ENCODE assay signal across 8 cellular contexts in the genomic region with DNA sequence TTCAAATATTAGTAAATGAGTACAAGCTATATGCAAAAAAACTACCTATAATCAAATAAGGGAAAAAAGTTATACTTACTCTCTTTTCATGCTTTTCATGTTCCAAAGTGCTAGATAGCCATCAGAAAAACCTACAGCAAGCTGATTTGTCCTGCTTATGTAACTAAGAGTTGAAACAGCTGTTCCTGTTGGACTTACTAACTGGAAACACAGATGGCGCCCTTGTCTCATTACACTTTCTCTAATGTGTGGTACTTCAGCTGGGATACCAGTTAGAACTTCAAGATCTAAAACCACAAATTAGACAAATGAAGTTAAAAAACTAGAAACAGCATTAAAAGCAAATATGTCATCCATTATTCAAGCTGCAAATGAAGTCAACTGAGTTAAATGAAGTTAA. TPM values are rescaled to one million over a fixed set of nuclear protein-coding genes. Genes with fewer than 3 reads are reported as not detected.
DNase-seq lines count a peak whose midpoint lies in the region; ATAC-seq, FAIRE-seq and TF ChIP-seq lines count a peak whose summit lies in the region.
"Had no signal": no experiment of that assay in that cellular context is flagged by ENCODE, and none has a peak within 500 bp of the region (broad histone marks: within the 10 kb centered on the region; RNA-seq: fewer than 3 reads in every experiment).

No MANE protein-coding gene starts in this region.

- no peak overlapping the region for H3K4me3 ChIP-seq in RWPE2 (ENCODE audit: severe bottlenecking)
- H3K4me3 ChIP-seq in fibroblast of pulmonary artery (replicated peaks; ENCODE audit: low read depth, low read length), result no peak overlapping the region
- H3K4me3 ChIP-seq: skin epidermis had no signal

- H3K4me1 Mint-ChIP-seq in progenitor cell of endocrine pancreas (ENCODE audit: low read depth), result peaks cover 4% of the 10 kb centered on the region

- DNase-seq in RWPE2 (ENCODE audit: low spot score) (no peak), fibroblast of pulmonary artery (ENCODE audit: low read depth) (peak; percentile 79), progenitor cell of endocrine pancreas (ENCODE audit: low spot score, unreplicated experiment) (no peak)

- ATAC-seq in HG03066 (IDR thresholded peaks at IDR 0.05; ENCODE audit: low read depth, unreplicated experiment) (peak; percentile 71), RWPE2 (ENCODE audit: low read depth) (no peak), HG02884 (IDR thresholded peaks at IDR 0.05; ENCODE audit: unreplicated experiment) (no peak), HG02852 (IDR thresholded peaks at IDR 0.05; ENCODE audit: unreplicated experiment) (no peak)

- H3K9me3 ChIP-seq in RWPE2 (ENCODE audit: severe bottlenecking), result no peaks in the 10 kb centered on the region

- H3K4me1 ChIP-seq in RWPE2 (ENCODE audit: insufficient read depth, poor library complexity, severe bottlenecking), result no peaks in the 10 kb centered on the region

- no peak overlapping the region for H3K27ac Mint-ChIP-seq in progenitor cell of endocrine pancreas

- peaks cover 25% of the 10 kb centered on the region for H3K36me3 Mint-ChIP-seq in progenitor cell of endocrine pancreas (ENCODE audit: insufficient read depth)

- no peak overlapping the region for H3K4me3 Mint-ChIP-seq in progenitor cell of endocrine pancreas (ENCODE audit: low read depth)

- H3K36me3 ChIP-seq in RWPE2 (ENCODE audit: low read depth), result peaks cover 75% of the 10 kb centered on the region

- H3K27ac ChIP-seq in RWPE2 (ENCODE audit: poor library complexity, severe bottlenecking), result no peak overlapping the region
- H3K27ac ChIP-seq: skin epidermis had no signal

- no peaks in the 10 kb centered on the region for H3K27me3 Mint-ChIP-seq in progenitor cell of endocrine pancreas

- no peaks in the 10 kb centered on the region for H3K27me3 ChIP-seq in RWPE2 (ENCODE audit: insufficient read depth, poor library complexity, severe bottlenecking)

- TF ChIP-seq CTCF in RWPE2 (IDR thresholded peaks at IDR 0.05; ENCODE audit: poor library complexity, severe bottlenecking) (peak; percentile 31), fibroblast of pulmonary artery (IDR thresholded peaks at IDR 0.05; ENCODE audit: low read length, missing control alignments) (peak; percentile 59), progenitor cell of endocrine pancreas (IDR thresholded peaks at IDR 0.05; ENCODE audit: unreplicated experiment) (peak; percentile 65)

- peak; percentile 91 for FAIRE-seq in G401.6 (lab: Jason Lieb, UNC)

- no peaks in the 10 kb centered on the region for H3K9me3 Mint-ChIP-seq in progenitor cell of endocrine pancreas (ENCODE audit: low read depth)

RNA-seq across cellular contexts. Expression of gene AHCTF1, which starts 24.3 kb away (rescaled TPM):
- total RNA-seq in progenitor cell of endocrine pancreas, result 38.2 and 42.8 TPM in 2 replicates
